ENCODE assay signal across 12 cellular contexts in genomic region chr10:99660662-99661369, GRCh38. TPM values are rescaled to one million over a fixed set of nuclear protein-coding genes. Genes with fewer than 3 reads are reported as not detected.
DNase-seq lines count a peak whose midpoint lies in the region; ATAC-seq and TF ChIP-seq lines count a peak whose summit lies in the region.
"Had no signal": no experiment of that assay in that cellular context is flagged by ENCODE, and none has a peak within 500 bp of the region (broad histone marks: within the 10 kb centered on the region; RNA-seq: fewer than 3 reads in every experiment).

No MANE protein-coding gene starts in this region.

- H3K4me1 ChIP-seq in left ventricle myocardium inferior: peaks cover 30% of the 10 kb centered on the region
- peaks cover 0 to 30% of the 10 kb centered on the region in 2 donors for H3K4me1 ChIP-seq in right atrium auricular region

- H3K27ac ChIP-seq in left ventricle myocardium inferior (replicated peaks) (no peak overlapping the region), right atrium auricular region (no peak overlapping the region)

- DNase-seq in left ventricle myocardium inferior (no peak), right atrium auricular region (ENCODE audit: low spot score) (no peak), astrocyte of the cerebellum (ENCODE audit: low read depth) (no peak), hepatic stellate cell (ENCODE audit: low spot score) (peak; percentile 36), type B pancreatic cell (ENCODE audit: extremely low spot score, unreplicated experiment) (no peak), H7 (no peak)
- DNase-seq: activated CD4-positive, alpha-beta T cell treated with anti-CD3 and anti-CD28 coated beads for 36 hours; effector CD8-positive, alpha-beta T cell; Right ventricle myocardium superior had no signal

- in situ Hi-C loops in astrocyte of the cerebellum (cut with HindIII; ENCODE audit: low sequenced_read_pairs): no loop called here

- H3K27me3 Mint-ChIP-seq in type B pancreatic cell: peaks cover 24% of the 10 kb centered on the region

- TF ChIP-seq CTCF in left ventricle myocardium inferior (IDR thresholded peaks at IDR 0.05; ENCODE audit: borderline replicate concordance) (no peak), right atrium auricular region (IDR thresholded peaks at IDR 0.05) (no peak), astrocyte of the cerebellum (IDR thresholded peaks at IDR 0.05; ENCODE audit: low read depth, low read length, missing control alignments) (no peak), type B pancreatic cell (conservative IDR thresholded peaks at IDR 0.05) (no peak)

- no peaks in the 10 kb centered on the region for H3K9me3 Mint-ChIP-seq in type B pancreatic cell

- ATAC-seq in HG02759 (IDR thresholded peaks at IDR 0.05; ENCODE audit: unreplicated experiment) (no peak), GM18907 (IDR thresholded peaks at IDR 0.05; ENCODE audit: unreplicated experiment) (no peak)
- ATAC-seq: activated CD4-positive, alpha-beta T cell treated with anti-CD3 and anti-CD28 coated beads for 36 hours had no signal

- no peaks in the 10 kb centered on the region for H3K27me3 ChIP-seq in left ventricle myocardium inferior (ENCODE audit: low read depth)
- no peaks in the 10 kb centered on the region for H3K27me3 ChIP-seq in right atrium auricular region
- peaks cover 16% of the 10 kb centered on the region; the same call in 1 of the 2 replicates for H3K27me3 ChIP-seq in H7 (ENCODE audit: control insufficient read depth, insufficient read depth, low read length)
- H3K27me3 ChIP-seq: neutrophil had no signal

- peaks cover 12% of the 10 kb centered on the region for H3K36me3 Mint-ChIP-seq in type B pancreatic cell

- peaks cover 21% of the 10 kb centered on the region for H3K4me1 Mint-ChIP-seq in type B pancreatic cell (ENCODE audit: unreplicated experiment)

- H3K4me3 ChIP-seq in left ventricle myocardium inferior (peak overlapping the region; percentile 13), right atrium auricular region (no peak overlapping the region), astrocyte of the cerebellum (ENCODE audit: low read depth, low read length) (peak overlapping the region; percentile 92), H7 (ENCODE audit: insufficient read depth, low read depth, low read length) (no peak overlapping the region)

- no peak overlapping the region for H3K27ac Mint-ChIP-seq in type B pancreatic cell
- H3K27ac Mint-ChIP-seq: activated CD4-positive, alpha-beta T cell treated with anti-CD3 and anti-CD28 coated beads for 36 hours had no signal

- H3K9me3 ChIP-seq in left ventricle myocardium inferior (replicated peaks) (no peaks in the 10 kb centered on the region), right atrium auricular region (no peaks in the 10 kb centered on the region)
- H3K9me3 ChIP-seq: neutrophil had no signal

- no peaks in the 10 kb centered on the region for H3K36me3 ChIP-seq in left ventricle myocardium inferior
- H3K36me3 ChIP-seq in right atrium auricular region: no peaks in the 10 kb centered on the region
- H3K36me3 ChIP-seq in H7 (replicated peaks; ENCODE audit: control insufficient read depth, insufficient read depth, low read length): peaks cover 1% of the 10 kb centered on the region

- H3K4me3 Mint-ChIP-seq in type B pancreatic cell: peak overlapping the region; percentile 36

- intact Hi-C loops in left ventricle myocardium inferior (cut with micrococcal nuclease): no loop called here

RNA-seq across cellular contexts. Expression of gene ENTPD7, which starts 1.5 kb away (rescaled TPM):
- 2.9 TPM for total RNA-seq in left ventricle myocardium inferior
- 1 to 10 TPM; 3.5 to 3.7 TPM for total RNA-seq in right atrium auricular region
- total RNA-seq in type B pancreatic cell (ENCODE audit: low replicate concordance): 22.9 and 32.8 TPM in 2 replicates
- 8.2 and 8.6 TPM in 2 replicates for total RNA-seq in H7 (2014; rRNA removed; shearing (Covaris generic))

RNA-seq across cellular contexts. Expression of gene SLC25A28, which starts 40.6 kb away (rescaled TPM):
- 41.2 TPM for total RNA-seq in left ventricle myocardium inferior
- total RNA-seq in right atrium auricular region: 10 to 100 TPM; 15.5 to 17.5 TPM
- total RNA-seq in type B pancreatic cell (ENCODE audit: low replicate concordance): 29.5 and 33.9 TPM in 2 replicates
- total RNA-seq in H7 (2014; rRNA removed; shearing (Covaris generic)): 21.5 and 24.0 TPM in 2 replicates

Comparison
In these comparisons a context has a peak if more than half of its experiments do, and no peak if none do; other contexts are left out.
1. H3K4me3 ChIP-seq: peak in left ventricle myocardium inferior (single experiment) and astrocyte of the cerebellum (single experiment); none in right atrium auricular region (0 of 2) and H7 (single experiment).